Comparison of ENCODE assay signal across 10 cellular contexts in the genomic region with DNA sequence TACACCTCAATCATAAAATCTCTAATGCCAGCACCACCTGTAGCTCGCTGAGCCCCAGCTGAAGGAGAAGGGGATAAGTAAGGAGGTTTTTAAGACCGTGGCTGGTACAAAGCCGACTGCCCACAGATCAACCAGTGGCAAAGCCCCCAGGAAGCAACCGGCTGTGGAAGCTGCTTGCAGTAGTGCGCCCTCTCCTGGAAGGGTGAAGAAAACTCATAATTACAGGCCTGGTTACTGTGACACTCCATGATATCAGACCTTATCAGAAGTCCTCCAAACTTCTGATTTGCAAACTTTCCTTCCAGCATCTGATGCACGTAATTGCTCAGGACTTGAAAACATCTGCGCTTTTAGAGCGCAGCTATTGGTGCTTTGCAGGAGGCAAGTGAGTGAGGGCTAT.
DNase-seq lines count a peak whose midpoint lies in the region; ATAC-seq and TF ChIP-seq lines count a peak whose summit lies in the region.
"Had no signal": no experiment of that assay in that cellular context is flagged by ENCODE, and none has a peak within 500 bp of the region (broad histone marks: within the 10 kb centered on the region; RNA-seq: fewer than 3 reads in every experiment).

No MANE protein-coding gene starts in this region.

- in situ Hi-C loops in transverse colon (cut with MboI; ENCODE audit: low pct_ligation_motif_present in 1 of 4, low pct_unique_long_range_greater_than_20kb in 1 of 4, low sequenced_read_pairs in 3 of 4) = loop anchor here in 3 of 4 donors (5.0 to 10.0 kb wide), 3 partner anchors 147 to 157 kb away; no protein-coding TSS in a partner anchor

- H3K27me3 ChIP-seq in transverse colon = peaks cover 3% of the 10 kb centered on the region

- ATAC-seq in HG02571 (IDR thresholded peaks at IDR 0.05; ENCODE audit: unreplicated experiment) = no peak
- ATAC-seq in HG03095 (IDR thresholded peaks at IDR 0.05; ENCODE audit: unreplicated experiment) = no peak
- ATAC-seq: stimulated activated memory B cell treated with anti-CD40 and anti-IgM and Interleukin-4, amounts not matched to agents 10 μg/mL and 1 μg/mL and 100 μg/mL, for 72 hours had no signal

- peak; percentile 34; the same call in 1 of the 2 replicates for TF ChIP-seq CTCF in GM12875 (IDR thresholded peaks at IDR 0.05; ENCODE audit: borderline replicate concordance, insufficient read depth, low read depth, low read length)
- peak; percentile 16; the same call in 1 of the 2 replicates for TF ChIP-seq CTCF in RWPE1 (conservative IDR thresholded peaks at IDR 0.05; ENCODE audit: low read depth)
- TF ChIP-seq CTCF in transverse colon (IDR thresholded peaks at IDR 0.05) = peak in 2 of 5 experiments; percentile 25 to 34

- no peak for TF ChIP-seq POLR2A in transverse colon (IDR thresholded peaks at IDR 0.05)

- TF ChIP-seq EP300 in transverse colon (IDR thresholded peaks at IDR 0.05; ENCODE audit: low read depth) = no peak

- peak; percentile 20 for DNase-seq in CMK (ENCODE audit: low read depth)
- no peak for DNase-seq in RWPE1 (ENCODE audit: low spot score)
- peak; percentile 35 for DNase-seq in iPS-NIHi11 (ENCODE audit: low spot score)
- DNase-seq in transverse colon = no peak
- DNase-seq: NCI-H1436 treated with DMSO at 0.1 percent for 48 hours, SHP77 had no signal

- H3K27ac ChIP-seq in RWPE1 (no peak overlapping the region), transverse colon (no peak overlapping the region)

- 84 to 90% methylated on average over 7 to 8 of the region's 8 CpGs for WGBS in transverse colon (ENCODE audit: low coverage in 1 of 2), 2 donors

- no peaks in the 10 kb centered on the region for H3K36me3 ChIP-seq in transverse colon

- POLR2A ChIA-PET in RWPE1 (lab: Yijun Ruan, JAX; ENCODE audit: low non-redundant PET) = no interaction called here

- no peak overlapping the region for H3K4me3 ChIP-seq in GM12875 (ENCODE audit: low read depth, low read length)
- H3K4me3 ChIP-seq in transverse colon = no peak overlapping the region

- intact Hi-C loops in transverse colon (cut with DNase I; ENCODE audit: low total_unique reads) = loop anchor here (5.0 kb wide), 1 partner anchor 159 kb away; no protein-coding TSS in a partner anchor

- CTCF ChIA-PET in RWPE1 (lab: Yijun Ruan, JAX) = interaction anchor here (0.6 to 1.1 kb wide), 2 partner anchors 156 to 1275 kb away, joined by 4 read pairs; no protein-coding TSS in a partner anchor

- H3K4me1 ChIP-seq in transverse colon = peaks cover 0 to 2% (median 0%) of the 10 kb centered on the region in 4 donors

- H3K9me3 ChIP-seq in transverse colon = no peaks in the 10 kb centered on the region

Comparison
In these comparisons a context has a peak if more than half of its experiments do, and no peak if none do; other contexts are left out.
1. DNase-seq: peak in CMK (single experiment) and iPS-NIHi11 (single experiment); none in RWPE1 (single experiment) and transverse colon (single experiment).